1 cellular context compared by ENCODE assay signal in genomic region chr2:46988733-46989481, GRCh38.
TF ChIP-seq lines count a peak whose summit lies in the region.

No MANE protein-coding gene starts in this region.

TF ChIP-seq in HepG2, 621 proteins besides CTCF, POLR2A, EP300 and RAD21 (continued from another document and continues in another):
- TF ChIP-seq IKZF5 (CRISPR knock-in tag; IDR thresholded peaks at IDR 0.05) (no peak), ZNF747 (CRISPR knock-in tag; IDR thresholded peaks at IDR 0.05; ENCODE audit: borderline replicate concordance) (no peak), CHD4 (IDR thresholded peaks at IDR 0.05; ENCODE audit: borderline replicate concordance, low read length) (no peak), RARG (CRISPR knock-in tag; IDR thresholded peaks at IDR 0.05; ENCODE audit: low read depth) (no peak), KMT2B (CRISPR knock-in tag; IDR thresholded peaks at IDR 0.05) (no peak), ZNF567 (CRISPR knock-in tag; IDR thresholded peaks at IDR 0.05; ENCODE audit: borderline replicate concordance) (no peak), IKZF4 (CRISPR knock-in tag; IDR thresholded peaks at IDR 0.05; ENCODE audit: borderline replicate concordance, low read depth, not compliant biosample characterization) (no peak), ZNF713 (CRISPR knock-in tag; IDR thresholded peaks at IDR 0.05) (no peak), ZNF414 (CRISPR knock-in tag; IDR thresholded peaks at IDR 0.05) (no peak), KDM5B (CRISPR knock-in tag; IDR thresholded peaks at IDR 0.05; ENCODE audit: borderline replicate concordance) (no peak), RFX1 (IDR thresholded peaks at IDR 0.05) (no peak), SAFB2 (CRISPR knock-in tag; IDR thresholded peaks at IDR 0.05; ENCODE audit: borderline replicate concordance, low read depth) (no peak), PAF1 (CRISPR knock-in tag; IDR thresholded peaks at IDR 0.05) (no peak), HMG20B (CRISPR knock-in tag; conservative IDR thresholded peaks at IDR 0.05) (no peak), SMARCC2 (IDR thresholded peaks at IDR 0.05) (no peak), SMAD3 (CRISPR knock-in tag; IDR thresholded peaks at IDR 0.05) (peak; percentile 54; the same call in 1 of the 2 replicates), MAZ (IDR thresholded peaks at IDR 0.05; ENCODE audit: borderline replicate concordance, low read depth, low read length) (no peak), MAZ (CRISPR knock-in tag; IDR thresholded peaks at IDR 0.05; ENCODE audit: low read depth) (no peak), KMT2A (CRISPR knock-in tag; IDR thresholded peaks at IDR 0.05) (peak; percentile 46; the same call in 1 of the 2 replicates), MNT (IDR thresholded peaks at IDR 0.05) (no peak), XBP1 (CRISPR knock-in tag; IDR thresholded peaks at IDR 0.05) (no peak), ATM (IDR thresholded peaks at IDR 0.05; ENCODE audit: borderline replicate concordance) (no peak), ISL2 (CRISPR knock-in tag; IDR thresholded peaks at IDR 0.05) (peak; percentile 59; the same call in 1 of the 2 replicates), NR1H2 (CRISPR knock-in tag; IDR thresholded peaks at IDR 0.05; ENCODE audit: borderline replicate concordance, low read depth) (no peak), ZKSCAN5 (CRISPR knock-in tag; IDR thresholded peaks at IDR 0.05) (no peak), ZNF160 (CRISPR knock-in tag; IDR thresholded peaks at IDR 0.05) (no peak), TARDBP (CRISPR knock-in tag; IDR thresholded peaks at IDR 0.05) (0 out of 2 replicates have a peak, but pooled peaks have one; percentile 30), KLF16 (CRISPR knock-in tag; IDR thresholded peaks at IDR 0.05) (no peak), U2AF1 (optimal IDR thresholded peaks at IDR 0.05; ENCODE audit: low read depth, low read length) (peak; percentile 67), ZNF235 (CRISPR knock-in tag; IDR thresholded peaks at IDR 0.05; ENCODE audit: borderline replicate concordance) (no peak), SRY (CRISPR knock-in tag; IDR thresholded peaks at IDR 0.05) (no peak), NCOA5 (CRISPR knock-in tag; IDR thresholded peaks at IDR 0.05) (no peak), ZNF274 (CRISPR knock-in tag; IDR thresholded peaks at IDR 0.05) (no peak), POLR2AphosphoS5 (IDR thresholded peaks at IDR 0.05; ENCODE audit: low read depth, low read length) (no peak), ASH2L (IDR thresholded peaks at IDR 0.05; ENCODE audit: insufficient read length, low read depth, low read length) (peak; percentile 15), ZFP91 (CRISPR knock-in tag; IDR thresholded peaks at IDR 0.05; ENCODE audit: borderline replicate concordance) (peak; percentile 58; the same call in 1 of the 2 replicates), ZNF598 (CRISPR knock-in tag; IDR thresholded peaks at IDR 0.05; ENCODE audit: borderline replicate concordance) (peak; percentile 50; the same call in 1 of the 2 replicates), PCBP2 (optimal IDR thresholded peaks at IDR 0.05; ENCODE audit: low read depth, low read length, poor library complexity, severe bottlenecking) (no peak), SALL1 (CRISPR knock-in tag; IDR thresholded peaks at IDR 0.05) (peak; percentile 56; the same call in 1 of the 2 replicates), DMTF1 (CRISPR knock-in tag; IDR thresholded peaks at IDR 0.05) (no peak), RFX3 (CRISPR knock-in tag; IDR thresholded peaks at IDR 0.05) (no peak), ZHX2 (IDR thresholded peaks at IDR 0.05; ENCODE audit: low read depth) (no peak), ZHX2 (CRISPR knock-in tag; IDR thresholded peaks at IDR 0.05; ENCODE audit: borderline replicate concordance) (no peak), ZFP90 (CRISPR knock-in tag; IDR thresholded peaks at IDR 0.05; ENCODE audit: borderline replicate concordance) (no peak), ZNF432 (CRISPR knock-in tag; IDR thresholded peaks at IDR 0.05; ENCODE audit: borderline replicate concordance) (no peak), HNRNPL (IDR thresholded peaks at IDR 0.05; ENCODE audit: low read depth, low read length) (peak; percentile 90; the same call in 1 of the 2 replicates), IRF1 (CRISPR knock-in tag; IDR thresholded peaks at IDR 0.05; ENCODE audit: low read depth) (no peak), SSRP1 (CRISPR knock-in tag; IDR thresholded peaks at IDR 0.05) (no peak), ZBTB20 (CRISPR knock-in tag; IDR thresholded peaks at IDR 0.05; ENCODE audit: borderline replicate concordance, low read depth) (0 out of 2 replicates have a peak, but pooled peaks have one; percentile 37), NFATC3 (CRISPR knock-in tag; IDR thresholded peaks at IDR 0.05) (no peak), MEF2D (CRISPR knock-in tag; IDR thresholded peaks at IDR 0.05) (no peak), SPEN (CRISPR knock-in tag; IDR thresholded peaks at IDR 0.05; ENCODE audit: low read depth) (no peak), MXD4 (CRISPR knock-in tag; IDR thresholded peaks at IDR 0.05) (no peak), ZNF691 (CRISPR knock-in tag; IDR thresholded peaks at IDR 0.05; ENCODE audit: borderline replicate concordance, low read depth) (0 out of 2 replicates have a peak, but pooled peaks have one; percentile 30), MAX (IDR thresholded peaks at IDR 0.05) (no peak; the same call in 1 of the 2 replicates), ZNF251 (CRISPR knock-in tag; IDR thresholded peaks at IDR 0.05) (no peak), SRSF9 (IDR thresholded peaks at IDR 0.05; ENCODE audit: borderline replicate concordance, insufficient read depth, low read depth, low read length, poor library complexity, severe bottlenecking) (no peak), HOXA7 (CRISPR knock-in tag; IDR thresholded peaks at IDR 0.05) (no peak), ARNTL (CRISPR knock-in tag; IDR thresholded peaks at IDR 0.05) (peak; percentile 28; the same call in 1 of the 2 replicates), TEF (CRISPR knock-in tag; IDR thresholded peaks at IDR 0.05) (no peak)
